ENCODE assay signal across 22 cellular contexts in genomic region chr2:4962419-4962818, GRCh38.
"Had no signal": no experiment of that assay in that cellular context is flagged by ENCODE, and none has a peak within 500 bp of the region (broad histone marks: within the 10 kb centered on the region; RNA-seq: fewer than 3 reads in every experiment).

No MANE protein-coding gene starts in this region.

- DNase-seq: effector memory CD4-positive, alpha-beta T cell; esophagus squamous epithelium; foreskin fibroblast; head of caudate nucleus; left colon; left ventricle myocardium superior; mesendoderm; naive thymus-derived CD4-positive, alpha-beta T cell; nephron progenitor cell; right lobe of liver; spleen; stimulated activated CD4-positive, alpha-beta T cell treated with anti-CD3 and anti-CD28 coated beads, Interleukin-15, amount 100 ng/mL, for 24 hours; stimulated activated CD4-positive, alpha-beta T cell treated with anti-CD3 and anti-CD28 coated beads, Interleukin-1b, Interleukin-23, amount 100 ng/mL, for 48 hours; stimulated activated CD4-positive, alpha-beta T cell treated with anti-CD3 and anti-CD28 coated beads, Interleukin-4, amount 100 ng/mL, for 24 hours; tibial artery; upper lobe of left lung; uterus had no signal

- H3K79me2 ChIP-seq: hepatocyte, parathyroid adenoma had no signal

- H3K36me3 ChIP-seq: esophagus squamous epithelium, prostate gland, right lobe of liver, spleen, tibial artery, upper lobe of left lung, uterus had no signal

- H3K4me2 ChIP-seq: hepatocyte had no signal

- H3K27me3 ChIP-seq: esophagus squamous epithelium, hepatocyte, right lobe of liver, spleen, tibial artery, upper lobe of left lung, uterus had no signal

- H3K4me1 ChIP-seq: esophagus squamous epithelium, parathyroid adenoma, prostate gland, right lobe of liver, spleen, tibial artery, upper lobe of left lung, uterus had no signal

- H3K27ac ChIP-seq: esophagus squamous epithelium, hepatocyte, parathyroid adenoma, prostate gland, right lobe of liver, spleen, tibial artery, upper lobe of left lung, uterus had no signal

- H3K4me3 ChIP-seq: esophagus squamous epithelium, hepatocyte, lung, prostate gland, right lobe of liver, spleen, tibial artery, upper lobe of left lung, uterus had no signal

- H3K9me3 ChIP-seq: esophagus squamous epithelium, prostate gland, right lobe of liver, spleen, tibial artery, upper lobe of left lung, uterus had no signal

- H3K9ac ChIP-seq: parathyroid adenoma had no signal

- ATAC-seq: left colon; left ventricle myocardium superior; right lobe of liver; stimulated activated memory B cell treated with anti-CD40 and anti-IgM and Interleukin-4, amounts not matched to agents 10 μg/mL and 1 μg/mL and 100 μg/mL, for 72 hours had no signal

- H2AFZ ChIP-seq: hepatocyte, parathyroid adenoma had no signal
